ENCODE assay signal across 27 cellular contexts in genomic region chr10:1620803-1621202, GRCh38.
DNase-seq lines count a peak whose midpoint lies in the region; ATAC-seq and TF ChIP-seq lines count a peak whose summit lies in the region.
"Had no signal": no experiment of that assay in that cellular context is flagged by ENCODE, and none has a peak within 500 bp of the region (broad histone marks: within the 10 kb centered on the region; RNA-seq: fewer than 3 reads in every experiment).

No MANE protein-coding gene starts in this region.

- no peaks in the 10 kb centered on the region for H3K27me3 ChIP-seq in RWPE2 (ENCODE audit: insufficient read depth, poor library complexity, severe bottlenecking)
- H3K27me3 ChIP-seq: BE2C, SJSA1 had no signal

- no peak overlapping the region for H3K4me3 ChIP-seq in RWPE2 (ENCODE audit: severe bottlenecking)
- H3K4me3 ChIP-seq: GM23248, SJSA1 had no signal

- no peaks in the 10 kb centered on the region for H3K4me1 ChIP-seq in RWPE2 (ENCODE audit: insufficient read depth, poor library complexity, severe bottlenecking)
- H3K4me1 ChIP-seq: BE2C, SJSA1 had no signal

- H3K27ac ChIP-seq in RWPE2 (ENCODE audit: poor library complexity, severe bottlenecking) = no peak overlapping the region
- H3K27ac ChIP-seq: GM23248, SJSA1 had no signal

- no peaks in the 10 kb centered on the region for H3K36me3 Mint-ChIP-seq in activated CD4-positive, alpha-beta T cell treated with anti-CD3 and anti-CD28 coated beads for 36 hours (ENCODE audit: low read depth)
- H3K36me3 Mint-ChIP-seq in mesothelial cell of epicardium = no peaks in the 10 kb centered on the region
- H3K36me3 Mint-ChIP-seq: CD14-positive monocyte had no signal

- no peak for TF ChIP-seq CTCF in RWPE2 (IDR thresholded peaks at IDR 0.05; ENCODE audit: poor library complexity, severe bottlenecking)
- no peak for TF ChIP-seq CTCF in mesothelial cell of epicardium (IDR thresholded peaks at IDR 0.05; ENCODE audit: unreplicated experiment)

- H3K4me1 Mint-ChIP-seq in activated CD4-positive, alpha-beta T cell treated with anti-CD3 and anti-CD28 coated beads for 36 hours = no peaks in the 10 kb centered on the region
- no peaks in the 10 kb centered on the region for H3K4me1 Mint-ChIP-seq in mesothelial cell of epicardium
- H3K4me1 Mint-ChIP-seq: CD14-positive monocyte; CD8-positive, alpha-beta memory T cell had no signal

- DNase-seq in activated CD4-positive, alpha-beta T cell treated with anti-CD3 and anti-CD28 coated beads for 36 hours = no peak
- no peak for DNase-seq in activated CD4-positive, alpha-beta T cell treated with anti-CD3 and anti-CD28 coated beads, Interleukin-2, amount 50 U/mL, for 48 hours
- DNase-seq in DMS53 treated with DMSO at 0.1 percent for 48 hours (lab: John Stamatoyannopoulos, UW; ENCODE audit: unreplicated experiment) (peak; percentile 32), RWPE2 (ENCODE audit: low spot score) (no peak), islet precursor cell (peak; percentile 20), mesothelial cell of epicardium (ENCODE audit: low spot score in 2 of 2, unreplicated experiment in 2 of 2) (no peak), HUDEP-2 (lab: John Stamatoyannopoulos, UW; ENCODE audit: unreplicated experiment in 76 of 76) (no peak)
- DNase-seq: 8988T; ACHN; BE2C; CD8-positive, alpha-beta memory T cell; DMS 273 treated with DMSO at 0.1 percent for 48 hours; DND-41; GM23248; H9; HFFc6; IMR-90; KG1; MM.1S; NCI-H2029; NCI-H2171 treated with DMSO at 0.1 percent for 48 hours; NCI-H345; NCI-H524; NCI-H774; Right ventricle myocardium superior had no signal

- intact Hi-C loops in activated CD4-positive, alpha-beta T cell treated with anti-CD3 and anti-CD28 coated beads for 36 hours (cut with DNase I, micrococcal nuclease) = no loop called here

- H3K36me3 ChIP-seq in RWPE2 (ENCODE audit: low read depth) = no peaks in the 10 kb centered on the region
- H3K36me3 ChIP-seq: BE2C, SJSA1 had no signal

- peaks cover 3% of the 10 kb centered on the region for H3K9me3 Mint-ChIP-seq in activated CD4-positive, alpha-beta T cell treated with anti-CD3 and anti-CD28 coated beads for 36 hours (ENCODE audit: low read depth)
- peaks cover 11% of the 10 kb centered on the region for H3K9me3 Mint-ChIP-seq in mesothelial cell of epicardium

- H3K27ac Mint-ChIP-seq in activated CD4-positive, alpha-beta T cell treated with anti-CD3 and anti-CD28 coated beads for 36 hours = no peak overlapping the region
- no peak overlapping the region for H3K27ac Mint-ChIP-seq in mesothelial cell of epicardium
- H3K27ac Mint-ChIP-seq: CD14-positive monocyte; CD8-positive, alpha-beta memory T cell; H9; HFFc6 had no signal

- peaks cover 8% of the 10 kb centered on the region for H3K27me3 Mint-ChIP-seq in activated CD4-positive, alpha-beta T cell treated with anti-CD3 and anti-CD28 coated beads for 36 hours
- H3K27me3 Mint-ChIP-seq in mesothelial cell of epicardium (ENCODE audit: low read depth) = peaks cover 22% of the 10 kb centered on the region

- CTCF ChIA-PET in activated CD4-positive, alpha-beta T cell treated with anti-CD3 and anti-CD28 coated beads for 36 hours (lab: Charles Lee) = no interaction called here

- ATAC-seq in activated CD4-positive, alpha-beta T cell treated with anti-CD3 and anti-CD28 coated beads for 36 hours = peak; percentile 63
- ATAC-seq in RWPE2 (ENCODE audit: low read depth) = peak; percentile 53; the same call in 1 of the 3 replicates

- POLR2A ChIA-PET in activated CD4-positive, alpha-beta T cell treated with anti-CD3 and anti-CD28 coated beads for 36 hours (lab: Charles Lee) = no interaction called here

- no peaks in the 10 kb centered on the region for H3K9me3 ChIP-seq in RWPE2 (ENCODE audit: severe bottlenecking)
- H3K9me3 ChIP-seq: BE2C, SJSA1 had no signal

- H3K4me3 Mint-ChIP-seq in activated CD4-positive, alpha-beta T cell treated with anti-CD3 and anti-CD28 coated beads for 36 hours = no peak overlapping the region
- H3K4me3 Mint-ChIP-seq in mesothelial cell of epicardium = no peak overlapping the region
- H3K4me3 Mint-ChIP-seq: CD14-positive monocyte; CD8-positive, alpha-beta memory T cell; H9; HFFc6 had no signal

Comparison
In these comparisons a context has a peak if more than half of its experiments do, and no peak if none do; other contexts are left out.
1. DNase-seq: peak in DMS53 treated with DMSO at 0.1 percent for 48 hours (single experiment) and islet precursor cell (single experiment); none in activated CD4-positive, alpha-beta T cell treated with anti-CD3 and anti-CD28 coated beads for 36 hours (single experiment), activated CD4-positive, alpha-beta T cell treated with anti-CD3 and anti-CD28 coated beads, Interleukin-2, amount 50 U/mL, for 48 hours (0 of 2), RWPE2 (single experiment), mesothelial cell of epicardium (0 of 2) and HUDEP-2 (0 of 76).